14 cellular contexts compared by ENCODE assay signal in genomic region chr10:119299531-119299930, GRCh38.
A peak's percentile ranks its signal among the peaks of the same experiment; 100 is the strongest.
DNase-seq lines count a peak whose midpoint lies in the region; ATAC-seq, FAIRE-seq and TF ChIP-seq lines count a peak whose summit lies in the region.
"Had no signal": no experiment of that assay in that cellular context is flagged by ENCODE, and none has a peak within 500 bp of the region (broad histone marks: within the 10 kb centered on the region; RNA-seq: fewer than 3 reads in every experiment).

No MANE protein-coding gene starts in this region.

- H3K9me2 ChIP-seq in Karpas-422 (replicated peaks; ENCODE audit: insufficient read depth, low read length): no peaks in the 10 kb centered on the region

- 55% methylated on average over 3 of the region's 3 CpGs for WGBS in K562 (ENCODE audit: insufficient coverage, low coverage, missing lambda C conversion rate)

- CTCF ChIA-PET in K562 (lab: Yijun Ruan, JAX; ENCODE audit: low intra/inter-chr PET ratio): interaction anchor here (0.7 kb wide), 1 partner anchor 94 kb away, joined by 3 read pairs; no protein-coding TSS in a partner anchor

- H3K27me3 ChIP-seq in Karpas-422 (ENCODE audit: low read length) (no peaks in the 10 kb centered on the region), K562 (ENCODE audit: control insufficient read depth in 2 of 2, insufficient read depth in 2 of 2, low read length in 2 of 2) (no peaks in the 10 kb centered on the region), parathyroid adenoma (ENCODE audit: control insufficient read depth, insufficient read depth, low read length) (no peaks in the 10 kb centered on the region)
- H3K27me3 ChIP-seq: thyroid gland had no signal

- POLR2A ChIA-PET in K562 (lab: Yijun Ruan, JAX): no interaction called here

- H3K9me3 ChIP-seq in Karpas-422 (ENCODE audit: low read length) (no peaks in the 10 kb centered on the region), K562 (replicated peaks; ENCODE audit: control insufficient read depth, insufficient read depth, low read depth, low read length) (no peaks in the 10 kb centered on the region), parathyroid adenoma (ENCODE audit: control insufficient read depth, low read length) (no peaks in the 10 kb centered on the region)
- H3K9me3 ChIP-seq: thyroid gland had no signal

- in situ Hi-C loops in K562 (cut with MboI): no loop called here

- no peak overlapping the region for H2AFZ ChIP-seq in Karpas-422 (ENCODE audit: low read length)
- 0 out of 2 replicates have a peak overlapping the region, but pooled peaks have one; percentile 51 for H2AFZ ChIP-seq in K562 (ENCODE audit: low read depth, low read length)
- no peak overlapping the region for H2AFZ ChIP-seq in parathyroid adenoma

- TF ChIP-seq POLR2A in K562 (conservative IDR thresholded peaks at IDR 0.05): no peak

- ATAC-seq in K562 (peak; percentile 85), HG03139 (IDR thresholded peaks at IDR 0.05; ENCODE audit: unreplicated experiment) (no peak)

- H4K20me1 ChIP-seq in Karpas-422 (ENCODE audit: insufficient read depth, low read depth, low read length): no peaks in the 10 kb centered on the region
- no peaks in the 10 kb centered on the region for H4K20me1 ChIP-seq in K562 (replicated peaks; ENCODE audit: control insufficient read depth, insufficient read depth, low read length)

- H3K4me2 ChIP-seq in Karpas-422 (ENCODE audit: low read depth, low read length, poor library complexity, severe bottlenecking) (peak overlapping the region; percentile 41), K562 (ENCODE audit: insufficient read depth, low read length) (no peak overlapping the region), parathyroid adenoma (ENCODE audit: low read length) (no peak overlapping the region)

- TF ChIP-seq RAD21 in K562 (CRISPR knock-in tag; conservative IDR thresholded peaks at IDR 0.05 in 1 of 2, IDR thresholded peaks at IDR 0.05 in 1 of 2): peak; percentile 49 to 72

- no peak for TF ChIP-seq EP300 in K562 (IDR thresholded peaks at IDR 0.05; ENCODE audit: low read length)

- intact Hi-C loops in K562 (cut with micrococcal nuclease): loop anchor here (2.0 kb wide), 1 partner anchor 93 kb away; the partner anchor contains the start of gene GRK5

- TF ChIP-seq CTCF in K562 (IDR thresholded peaks at IDR 0.05 in 2 of 3, conservative IDR thresholded peaks at IDR 0.05 in 1 of 3; ENCODE audit: insufficient read depth in 2 of 3, low read depth in 1 of 3, low read length in 3 of 3): peak; percentile 26 to 50 (median 38); a peak in 3 of 6 replicates
- TF ChIP-seq CTCF in parathyroid adenoma (IDR thresholded peaks at IDR 0.05): peak; percentile 17

- no peaks in the 10 kb centered on the region for H3K79me2 ChIP-seq in Karpas-422 (ENCODE audit: low read length)
- H3K79me2 ChIP-seq in K562 (ENCODE audit: control insufficient read depth, insufficient read depth, low read length): no peaks in the 10 kb centered on the region
- peaks cover 87% of the 10 kb centered on the region for H3K79me2 ChIP-seq in parathyroid adenoma

- H3K4me1 ChIP-seq in Karpas-422 (ENCODE audit: low read length) (peaks cover 41% of the 10 kb centered on the region), K562 (replicated peaks in 1 of 2; ENCODE audit: control insufficient read depth in 2 of 2, insufficient read depth in 2 of 2, low read length in 2 of 2) (no peaks in the 10 kb centered on the region; a peak in 2 of 5 replicates), parathyroid adenoma (peaks cover 33% of the 10 kb centered on the region)

- no TSS peak for BruUV-seq in K562 (replicated peaks; lab: Mats Ljungman, UMichigan)

- H3K27ac ChIP-seq in Karpas-422 (ENCODE audit: low read length) (no peak overlapping the region), K562 (ENCODE audit: extremely low read depth, low read depth, low read length) (no peak overlapping the region), parathyroid adenoma (no peak overlapping the region)
- H3K27ac ChIP-seq: thyroid gland had no signal

- no peaks in the 10 kb centered on the region for H3K9me1 ChIP-seq in K562 (ENCODE audit: control insufficient read depth, insufficient read depth, low read length)

- peak; percentile 11 for FAIRE-seq in K562 (lab: Jason Lieb, UNC)
- FAIRE-seq: A204.1 had no signal

- H3K36me3 ChIP-seq in Karpas-422 (ENCODE audit: insufficient read depth, low read length) (no peaks in the 10 kb centered on the region), K562 (ENCODE audit: control insufficient read depth, insufficient read depth, low read length) (no peaks in the 10 kb centered on the region), parathyroid adenoma (ENCODE audit: control insufficient read depth, insufficient read depth, low read length) (no peaks in the 10 kb centered on the region)
- H3K36me3 ChIP-seq: thyroid gland had no signal

- DNase-seq in NCI-H526 (lab: John Stamatoyannopoulos, UW) (peak; percentile 17 to 41), NCI-H526 treated with DMSO at 0.1 percent for 48 hours (lab: John Stamatoyannopoulos, UW) (no peak), Karpas-422 (peak; percentile 82), K562 (ENCODE audit: extremely low read depth in 1 of 4, low spot score in 3 of 4) (peak in 1 of 4 experiments; percentile 33), NCI-H1930 (lab: John Stamatoyannopoulos, UW) (no peak)
- no peak for DNase-seq in stimulated activated CD4-positive, alpha-beta T cell treated with anti-CD3 and anti-CD28 coated beads, Interleukin-12 subunit alpha, Interleukin-12 subunit beta, amount 100 ng/mL, for 4 hours
- DNase-seq: activated effector memory CD4-positive, alpha-beta T cell treated with anti-CD3 and anti-CD28 coated beads, Interleukin-2, amount 50 U/mL, for 16 hours; KBM-7; NCI-H748 treated with DMSO at 0.1 percent for 48 hours; T1000; thyroid gland had no signal

- H3K4me3 ChIP-seq in Karpas-422 (ENCODE audit: low read length): no peak overlapping the region
- H3K4me3 ChIP-seq in K562: no peak overlapping the region
- H3K4me3 ChIP-seq in parathyroid adenoma (ENCODE audit: low read depth, low read length): no peak overlapping the region
- H3K4me3 ChIP-seq: thyroid gland had no signal

- H3K9ac ChIP-seq in Karpas-422 (ENCODE audit: low read length) (no peak overlapping the region; the same call in 1 of the 2 replicates), K562 (ENCODE audit: insufficient read depth in 1 of 2, low read depth in 2 of 2, low read length in 2 of 2) (no peak overlapping the region), parathyroid adenoma (no peak overlapping the region)

TF ChIP-seq in K562, 482 proteins besides CTCF, POLR2A, EP300 and RAD21 (continues in another document):
- TF ChIP-seq PCBP2 (IDR thresholded peaks at IDR 0.05; ENCODE audit: low read depth, low read length, poor library complexity, severe bottlenecking): no peak
- peak; percentile 37; the same call in 1 of the 2 replicates for TF ChIP-seq SMC3 (conservative IDR thresholded peaks at IDR 0.05; ENCODE audit: insufficient read depth, low read depth, low read length)
- 0 out of 2 replicates have a peak, but pooled peaks have one; percentile 15 for TF ChIP-seq MYC (IDR thresholded peaks at IDR 0.05; ENCODE audit: low read depth, low read length)
- TF ChIP-seq MYC (CRISPR knock-in tag; IDR thresholded peaks at IDR 0.05; ENCODE audit: borderline replicate concordance, low read depth): no peak
- TF ChIP-seq HMG20B (CRISPR knock-in tag; IDR thresholded peaks at IDR 0.05): no peak
- no peak for TF ChIP-seq ARNT (IDR thresholded peaks at IDR 0.05)
- TF ChIP-seq ZNF174 (CRISPR knock-in tag; IDR thresholded peaks at IDR 0.05): no peak
- TF ChIP-seq HDAC1 (IDR thresholded peaks at IDR 0.05): no peak
- TF ChIP-seq CTCFL (IDR thresholded peaks at IDR 0.05; ENCODE audit: borderline replicate concordance, insufficient read depth, low read depth, low read length, poor library complexity, severe bottlenecking): peak; percentile 64
- TF ChIP-seq LEF1 (IDR thresholded peaks at IDR 0.05): no peak
- TF ChIP-seq NBN (IDR thresholded peaks at IDR 0.05; ENCODE audit: low read depth): no peak
- TF ChIP-seq ZNF449 (CRISPR knock-in tag; IDR thresholded peaks at IDR 0.05): no peak
- peak; percentile 99 for TF ChIP-seq ESRRA (IDR thresholded peaks at IDR 0.05; ENCODE audit: borderline replicate concordance, low read depth)
- TF ChIP-seq ZBTB9 (CRISPR knock-in tag; IDR thresholded peaks at IDR 0.05): no peak

Comparison
In these comparisons a context has a peak if more than half of its experiments do, and no peak if none do; other contexts are left out.
1. DNase-seq: peak in NCI-H526 (2 of 2) and Karpas-422 (single experiment); none in NCI-H526 treated with DMSO at 0.1 percent for 48 hours (single experiment), stimulated activated CD4-positive, alpha-beta T cell treated with anti-CD3 and anti-CD28 coated beads, Interleukin-12 subunit alpha, Interleukin-12 subunit beta, amount 100 ng/mL, for 4 hours (single experiment) and NCI-H1930 (0 of 2).